ENCODE assay signal across 19 cellular contexts in genomic region chr5:126597156-126597555, GRCh38. TPM values are rescaled to one million over a fixed set of nuclear protein-coding genes. Genes with fewer than 3 reads are reported as not detected.
DNase-seq lines count a peak whose midpoint lies in the region; ATAC-seq and TF ChIP-seq lines count a peak whose summit lies in the region.
"Had no signal": no experiment of that assay in that cellular context is flagged by ENCODE, and none has a peak within 500 bp of the region (broad histone marks: within the 10 kb centered on the region; RNA-seq: fewer than 3 reads in every experiment).

No MANE protein-coding gene starts in this region.

- no peak overlapping the region for H4K91ac ChIP-seq in mesenchymal stem cell (ENCODE audit: low read length)

- CTCF ChIA-PET in CD4-positive, alpha-beta T cell (lab: Charles Lee) = interaction anchor here (0.6 kb wide), 1 partner anchor 26 kb away, joined by 3 read pairs; no protein-coding TSS in a partner anchor

- H3K4me2 ChIP-seq in mesenchymal stem cell (ENCODE audit: low read length, poor library complexity, severe bottlenecking) = no peak overlapping the region

- no peaks in the 10 kb centered on the region for H3K9me3 Mint-ChIP-seq in CD4-positive, alpha-beta T cell
- H3K9me3 Mint-ChIP-seq: activated B cell treated with CpG ODN at 0.5 μM for 24 hours, H9 had no signal

- no peak overlapping the region for H3K4me3 ChIP-seq in mesenchymal stem cell (ENCODE audit: insufficient read depth in 1 of 2, low read depth in 1 of 2, low read length in 2 of 2)
- H3K4me3 ChIP-seq: body of pancreas, left lung had no signal

- no peak for DNase-seq in CD4-positive, alpha-beta T cell
- DNase-seq in MV-4-11 (lab: John Stamatoyannopoulos, UW) = peak; percentile 14
- peak; percentile 87 to 97 for DNase-seq in dermis microvascular lymphatic vessel endothelial cell (ENCODE audit: low read depth in 2 of 2)
- DNase-seq in mesenchymal stem cell = peak; percentile 82
- no peak for DNase-seq in NCI-H2107 (lab: John Stamatoyannopoulos, UW)
- no peak for DNase-seq in inferior parietal cortex (ENCODE audit: extremely low spot score)
- no peak for DNase-seq in NOMO-1 treated with DMSO at 0.1 percent for 48 hours (lab: John Stamatoyannopoulos, UW; ENCODE audit: unreplicated experiment)
- DNase-seq: activated B cell treated with CpG ODN at 0.5 μM for 24 hours; activated T-cell treated with anti-CD3 and anti-CD28 coated beads, Interleukin-2, amount 50 U/mL, for 48 hours; body of pancreas; foreskin melanocyte; H9; KG1; left lung; NCI-H446 treated with DMSO at 0.1 percent for 48 hours; stimulated activated CD4-positive, alpha-beta T cell treated with anti-CD3 and anti-CD28 coated beads, Interleukin-2, amount 100 ng/mL, for 24 hours; stimulated activated naive CD4-positive, alpha-beta T cell had no signal

- intact Hi-C loops in CD4-positive, alpha-beta T cell (cut with DNase I, micrococcal nuclease) = loop anchor here in 1 of 2 experiments (2.0 to 5.0 kb wide), 2 partner anchors 180 to 430 kb away; partner anchors contain the start of gene LMNB1

- no peak overlapping the region for H3K4ac ChIP-seq in mesenchymal stem cell (ENCODE audit: low read depth in 1 of 2, low read length in 2 of 2)

- no peak overlapping the region for H2BK5ac ChIP-seq in mesenchymal stem cell (ENCODE audit: low read depth, low read length, poor library complexity, severe bottlenecking)

- WGBS in mesenchymal stem cell = 80% methylated on average over 3 of the region's 4 CpGs

- no peaks in the 10 kb centered on the region for H3K9me3 ChIP-seq in CD4-positive, alpha-beta T cell (ENCODE audit: control insufficient read depth, low read length)
- H3K9me3 ChIP-seq in mesenchymal stem cell (ENCODE audit: control insufficient read depth, low read length) = no peaks in the 10 kb centered on the region
- H3K9me3 ChIP-seq: body of pancreas, left lung had no signal

- H4K8ac ChIP-seq in mesenchymal stem cell (ENCODE audit: low read length) = no peak overlapping the region

- ATAC-seq in CD4-positive, alpha-beta T cell (ENCODE audit: poor library complexity) = no peak
- ATAC-seq in GM21367 (IDR thresholded peaks at IDR 0.05; ENCODE audit: unreplicated experiment) = no peak
- ATAC-seq: body of pancreas, left lung, Right ventricle myocardium inferior had no signal

- no peak overlapping the region for H3K18ac ChIP-seq in mesenchymal stem cell (ENCODE audit: low read depth in 1 of 2, low read length in 2 of 2)

- H3K36me3 Mint-ChIP-seq in CD4-positive, alpha-beta T cell (ENCODE audit: low read depth) = peaks cover 11% of the 10 kb centered on the region

- H3K23ac ChIP-seq in mesenchymal stem cell (ENCODE audit: low read length in 2 of 2) = no peak overlapping the region

- peaks cover 0 to 2% of the 10 kb centered on the region in 2 experiments for H3K36me3 ChIP-seq in mesenchymal stem cell (ENCODE audit: control insufficient read depth in 1 of 2, insufficient read depth in 2 of 2, low read depth in 1 of 2, low read length in 2 of 2)
- H3K36me3 ChIP-seq: left lung had no signal

- H2AFZ ChIP-seq in mesenchymal stem cell (ENCODE audit: low read depth, low read length) = no peak overlapping the region

- peak overlapping the region; percentile 2 for H3K9ac ChIP-seq in mesenchymal stem cell (ENCODE audit: low read length)

- peaks cover 4% of the 10 kb centered on the region for H3K79me1 ChIP-seq in mesenchymal stem cell (replicated peaks; ENCODE audit: low read length, poor library complexity, severe bottlenecking)

- no peak overlapping the region for H2BK12ac ChIP-seq in mesenchymal stem cell (ENCODE audit: low read length in 2 of 2)

- peaks cover 13% of the 10 kb centered on the region for H3K4me1 ChIP-seq in mesenchymal stem cell (ENCODE audit: control insufficient read depth, insufficient read depth, low read depth, low read length)

- peak overlapping the region; percentile 45 for H3K4me3 Mint-ChIP-seq in CD4-positive, alpha-beta T cell
- H3K4me3 Mint-ChIP-seq: activated B cell treated with CpG ODN at 0.5 μM for 24 hours had no signal

- peaks cover 31% of the 10 kb centered on the region for H3K4me1 Mint-ChIP-seq in CD4-positive, alpha-beta T cell (ENCODE audit: low read depth)

- TF ChIP-seq CTCF in CD4-positive, alpha-beta T cell (IDR thresholded peaks at IDR 0.05) = no peak

- no peak overlapping the region for H3K14ac ChIP-seq in mesenchymal stem cell (ENCODE audit: low read length in 2 of 2)

- H3K27ac Mint-ChIP-seq in CD4-positive, alpha-beta T cell = no peak overlapping the region
- H3K27ac Mint-ChIP-seq: activated B cell treated with CpG ODN at 0.5 μM for 24 hours, H9 had no signal

- no peak overlapping the region for H2AK5ac ChIP-seq in mesenchymal stem cell (ENCODE audit: low read length, severe bottlenecking)

- POLR2A ChIA-PET in CD4-positive, alpha-beta T cell (lab: Charles Lee) = interaction anchor here (0.7 kb wide), 1 partner anchor 181 kb away, joined by 3 read pairs; no protein-coding TSS in a partner anchor

- no peak overlapping the region for H3K27ac ChIP-seq in CD4-positive, alpha-beta T cell (ENCODE audit: low read depth, low read length)
- no peak overlapping the region for H3K27ac ChIP-seq in mesenchymal stem cell (ENCODE audit: low read length, poor library complexity, severe bottlenecking)
- H3K27ac ChIP-seq: body of pancreas had no signal

- peaks cover 5% of the 10 kb centered on the region for H3K27me3 ChIP-seq in CD4-positive, alpha-beta T cell (ENCODE audit: control insufficient read depth, insufficient read depth, low read length)
- H3K27me3 ChIP-seq in mesenchymal stem cell (ENCODE audit: control insufficient read depth in 1 of 2, insufficient read depth in 1 of 2, low read length in 2 of 2) = no peaks in the 10 kb centered on the region
- H3K27me3 ChIP-seq: body of pancreas had no signal

- H3K27me3 Mint-ChIP-seq in CD4-positive, alpha-beta T cell = no peaks in the 10 kb centered on the region
- H3K27me3 Mint-ChIP-seq: activated B cell treated with CpG ODN at 0.5 μM for 24 hours had no signal

- H2BK15ac ChIP-seq in mesenchymal stem cell (ENCODE audit: low read depth, poor library complexity, severe bottlenecking) = no peak overlapping the region

- no peak overlapping the region for H2BK120ac ChIP-seq in mesenchymal stem cell (ENCODE audit: low read depth, low read length)

RNA-seq across cellular contexts. Expression of gene ALDH7A1, which starts 2.1 kb away (rescaled TPM):
- total RNA-seq in CD4-positive, alpha-beta T cell = 1 to 10 TPM; 1.6 to 2.1 TPM
- total RNA-seq in dermis microvascular lymphatic vessel endothelial cell = 20.4 and 40.2 TPM in 2 replicates
- 60.3 TPM for polyA plus RNA-seq in mesenchymal stem cell (2013, experiment 1 of 2)
- polyA plus RNA-seq in mesenchymal stem cell (2013, experiment 2 of 2) = 67.7 TPM

RNA-seq across cellular contexts. Expression of gene PHAX, which starts 3.6 kb away (rescaled TPM):
- 10 to 100 TPM; 31.2 to 32.9 TPM for total RNA-seq in CD4-positive, alpha-beta T cell
- 21.6 and 26.6 TPM in 2 replicates for total RNA-seq in dermis microvascular lymphatic vessel endothelial cell
- polyA plus RNA-seq in mesenchymal stem cell (2013, experiment 1 of 2) = 34.7 TPM
- polyA plus RNA-seq in mesenchymal stem cell (2013, experiment 2 of 2) = 37.0 TPM

Comparison
In these comparisons a context has a peak if more than half of its experiments do, and no peak if none do; other contexts are left out.
1. DNase-seq: peak in MV-4-11 (single experiment), dermis microvascular lymphatic vessel endothelial cell (2 of 2) and mesenchymal stem cell (single experiment); none in CD4-positive, alpha-beta T cell (0 of 10), NCI-H2107 (single experiment), inferior parietal cortex (single experiment) and NOMO-1 treated with DMSO at 0.1 percent for 48 hours (single experiment).